In the genomic region with DNA sequence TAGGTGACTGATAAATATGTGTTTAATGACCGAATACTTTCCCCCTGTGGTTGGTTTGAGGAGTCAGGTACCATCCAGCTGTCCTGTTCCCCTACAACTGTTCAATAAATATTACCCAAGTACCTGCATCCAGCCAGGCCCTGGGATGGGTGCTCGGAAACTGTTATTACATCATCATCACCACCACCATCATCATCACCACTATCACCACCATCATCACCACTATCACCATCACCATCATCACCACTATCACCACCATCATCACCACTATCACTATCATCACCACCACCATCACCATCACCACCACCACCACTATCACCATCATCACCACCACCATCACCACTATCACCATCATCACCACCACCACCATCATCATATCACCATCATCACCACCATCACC, we compare ENCODE assay signal across 26 cellular contexts. TPM values are rescaled to one million over a fixed set of nuclear protein-coding genes. Genes with fewer than 3 reads are reported as not detected.
"Had no signal": no experiment of that assay in that cellular context is flagged by ENCODE, and none has a peak within 500 bp of the region (broad histone marks: within the 10 kb centered on the region; RNA-seq: fewer than 3 reads in every experiment).

No MANE protein-coding gene starts in this region.

- FAIRE-seq: bronchial epithelial cell, kidney had no signal

- H3K9me3 Mint-ChIP-seq: activated T-cell treated with anti-CD3 and anti-CD28 coated beads, Interleukin-2, amount 50 U/mL, for 4 hours; activated T-helper 17 cell treated with anti-CD3 and anti-CD28 coated beads, Interleukin-2, amount 50 U/mL, for 72 hours; endodermal cell had no signal

- H3K27ac Mint-ChIP-seq: activated CD4-positive, alpha-beta memory T cell treated with anti-CD3 and anti-CD28 coated beads for 36 hours; activated CD4-positive, alpha-beta T cell treated with anti-CD3 and anti-CD28 coated beads, Interleukin-2, amount 10 ng/mL, durations not matched to agents 24 days and 14 days; activated T-helper 17 cell treated with anti-CD3 and anti-CD28 coated beads, Interleukin-2, amount 50 U/mL, for 72 hours; dendritic cell treated with granulocyte-macrophage colony-stimulating factor and Interleukin-4, amounts not matched to agents 40 ng/mL and 50 ng/mL, for 4 days; endodermal cell; T-cell had no signal

- H3K27me3 ChIP-seq: stomach, thyroid gland had no signal

- H3K4me1 Mint-ChIP-seq: activated CD4-positive, alpha-beta T cell treated with anti-CD3 and anti-CD28 coated beads, Interleukin-2, amount 10 ng/mL, durations not matched to agents 24 days and 14 days; central memory CD8-positive, alpha-beta T cell; T-cell had no signal

- H3K36me3 Mint-ChIP-seq: activated CD4-positive, alpha-beta memory T cell treated with anti-CD3 and anti-CD28 coated beads for 36 hours; T-cell had no signal

- H3K9me3 ChIP-seq: stomach, thyroid gland had no signal

- H3K4me3 ChIP-seq: stomach, thyroid gland had no signal

- H3K27me3 Mint-ChIP-seq: activated CD4-positive, alpha-beta memory T cell treated with anti-CD3 and anti-CD28 coated beads for 36 hours; activated CD4-positive, alpha-beta T cell treated with anti-CD3 and anti-CD28 coated beads, Interleukin-2, amount 10 ng/mL, durations not matched to agents 24 days and 14 days; activated T-helper 17 cell treated with anti-CD3 and anti-CD28 coated beads, Interleukin-2, amount 50 U/mL, for 72 hours; central memory CD8-positive, alpha-beta T cell; naive thymus-derived CD4-positive, alpha-beta T cell; T-cell had no signal

- ATAC-seq: activated T-cell treated with anti-CD3 and anti-CD28 coated beads, Interleukin-2, amount 50 U/mL, for 4 hours; activated T-helper 17 cell treated with anti-CD3 and anti-CD28 coated beads, Interleukin-2, amount 50 U/mL, for 72 hours; esophagus mucosa; left colon; naive thymus-derived CD4-positive, alpha-beta T cell; right cardiac atrium; T-cell had no signal

- H3K4me3 Mint-ChIP-seq: activated CD4-positive, alpha-beta memory T cell treated with anti-CD3 and anti-CD28 coated beads for 36 hours; activated CD4-positive, alpha-beta T cell treated with anti-CD3 and anti-CD28 coated beads, Interleukin-2, amount 10 ng/mL, durations not matched to agents 24 days and 14 days; activated T-cell treated with anti-CD3 and anti-CD28 coated beads, Interleukin-2, amount 50 U/mL, for 4 hours; activated T-helper 17 cell treated with anti-CD3 and anti-CD28 coated beads, Interleukin-2, amount 50 U/mL, for 72 hours; central memory CD8-positive, alpha-beta T cell; dendritic cell treated with granulocyte-macrophage colony-stimulating factor and Interleukin-4, amounts not matched to agents 40 ng/mL and 50 ng/mL, for 4 days; endodermal cell; naive thymus-derived CD4-positive, alpha-beta T cell; T-cell had no signal

- H3K4me1 ChIP-seq: stomach, thyroid gland had no signal

- H3K36me3 ChIP-seq: stomach, thyroid gland had no signal

- DNase-seq: activated CD4-positive, alpha-beta memory T cell treated with anti-CD3 and anti-CD28 coated beads for 36 hours; activated CD4-positive, alpha-beta T cell treated with anti-CD3 and anti-CD28 coated beads, Interleukin-2, amount 10 ng/mL, durations not matched to agents 24 days and 14 days; activated CD4-positive, CD25-positive, alpha-beta regulatory T cell treated with anti-CD3 and anti-CD28 coated beads, Interleukin-2, amount 50 U/mL, for 72 hours; activated gamma-delta T cell treated with Interleukin-2 at 50 U/mL for 16 hours; activated naive CD4-positive, alpha-beta T cell treated with anti-CD3 and anti-CD28 coated beads, Interleukin-2, amount 50 U/mL, for 16 hours; activated T-cell treated with anti-CD3 and anti-CD28 coated beads, Interleukin-2, amount 50 U/mL, for 4 hours; anterior cingulate cortex; endodermal cell; foreskin fibroblast; head of caudate nucleus; hippocampal formation; kidney; left colon; mammary epithelial cell; midbrain; naive thymus-derived CD4-positive, alpha-beta T cell; right cardiac atrium; stimulated activated CD4-positive, alpha-beta T cell treated with anti-CD3 and anti-CD28 coated beads, Interleukin-2, amount 100 ng/mL, for 48 hours; stomach; T-cell; thyroid gland had no signal

- H3K27ac ChIP-seq: stomach, thyroid gland had no signal

RNA-seq across cellular contexts. Expression of a gene that starts 4.1 kb away (rescaled TPM):
- total RNA-seq: bronchial epithelial cell, esophagus mucosa, stomach had no signal

RNA-seq across cellular contexts. Expression of a gene that starts 27.0 kb away (rescaled TPM):
- total RNA-seq: activated CD4-positive, alpha-beta memory T cell treated with anti-CD3 and anti-CD28 coated beads for 36 hours; activated CD4-positive, alpha-beta T cell treated with anti-CD3 and anti-CD28 coated beads, Interleukin-2, amount 10 ng/mL, durations not matched to agents 24 days and 14 days; activated T-helper 17 cell treated with anti-CD3 and anti-CD28 coated beads, Interleukin-2, amount 50 U/mL, for 72 hours; naive thymus-derived CD4-positive, alpha-beta T cell; right cardiac atrium had no signal
